ENCODE assay signal across 34 cellular contexts in genomic region chr6:159602370-159603185, GRCh38.
A peak's percentile ranks its signal among the peaks of the same experiment; 100 is the strongest.
DNase-seq lines count a peak whose midpoint lies in the region; ATAC-seq and TF ChIP-seq lines count a peak whose summit lies in the region.
"Had no signal": no experiment of that assay in that cellular context is flagged by ENCODE, and none has a peak within 500 bp of the region (broad histone marks: within the 10 kb centered on the region; RNA-seq: fewer than 3 reads in every experiment).

No MANE protein-coding gene starts in this region.

- H3K4me1 Mint-ChIP-seq in CD8-positive, alpha-beta T cell (ENCODE audit: low read depth) = peaks cover 2% of the 10 kb centered on the region
- H3K4me1 Mint-ChIP-seq: activated naive CD8-positive, alpha-beta T cell treated with anti-CD3 and anti-CD28 coated beads, Interleukin-2, amount 50 U/mL, for 24 hours had no signal

- peaks cover 12% of the 10 kb centered on the region for H3K27me3 Mint-ChIP-seq in CD8-positive, alpha-beta T cell (ENCODE audit: low read depth)

- no peak for DNase-seq in CD8-positive, alpha-beta T cell
- DNase-seq in ascending aorta (ENCODE audit: low spot score in 2 of 2) (peak in 1 of 2 donors; percentile 65), fibroblast of the aortic adventitia (ENCODE audit: low read depth) (peak; percentile 41), thoracic aorta (ENCODE audit: low spot score) (no peak), NCI-H748 treated with DMSO at 0.1 percent for 48 hours (lab: John Stamatoyannopoulos, UW) (no peak), NCI-H345 (lab: John Stamatoyannopoulos, UW) (no peak)
- DNase-seq: activated CD4-positive, alpha-beta T cell treated with anti-CD3 and anti-CD28 coated beads, Interleukin-2, amount 50 U/mL, for 4 hours; activated CD4-positive, CD25-positive, alpha-beta regulatory T cell; activated naive CD4-positive, alpha-beta T cell; activated naive CD8-positive, alpha-beta T cell treated with anti-CD3 and anti-CD28 coated beads, Interleukin-2, amount 50 U/mL, for 24 hours; activated T-cell treated with anti-CD3 and anti-CD28 coated beads, Interleukin-2, amount 50 U/mL, for 72 hours; DMS79 treated with DMSO at 0.1 percent for 48 hours; effector CD8-positive, alpha-beta T cell; H9; left ventricle myocardium superior; MM.1S; NCI-H1417; NCI-H2029 treated with DMSO at 0.1 percent for 48 hours; NCI-H2227 treated with DMSO at 0.1 percent for 48 hours; NCI-H526 treated with DMSO at 0.1 percent for 48 hours; PC-3; stimulated activated CD8-positive, alpha-beta memory T cell treated with anti-CD3 and anti-CD28 coated beads, Interleukin-4, amount 100 ng/mL, for 48 hours; stomach had no signal

- H3K27ac ChIP-seq in CD8-positive, alpha-beta T cell (ENCODE audit: low read depth, low read length) = no peak overlapping the region
- H3K27ac ChIP-seq in ascending aorta (peak overlapping the region; percentile 41 to 61), thoracic aorta (peak overlapping the region; percentile 26 to 65)
- H3K27ac ChIP-seq: C4-2B, epithelial cell of prostate, KMS-11, neutrophil, stomach, tibial nerve had no signal

- H3K4me3 Mint-ChIP-seq in CD8-positive, alpha-beta T cell = peak overlapping the region; percentile 36
- H3K4me3 Mint-ChIP-seq: activated naive CD8-positive, alpha-beta T cell treated with anti-CD3 and anti-CD28 coated beads, Interleukin-2, amount 50 U/mL, for 24 hours; activated T-cell treated with anti-CD3 and anti-CD28 coated beads, Interleukin-2, amount 50 U/mL, for 72 hours; H9; T-helper 1 cell treated with Interleukin-12 subunit alpha and Interleukin-12 subunit beta and Interleukin-4 antibody, amounts not matched to agents 30 μg/mL and 1 μg/mL, for 36 hours had no signal

- CTCF ChIA-PET in CD8-positive, alpha-beta T cell (lab: Charles Lee) = interaction anchor here (0.6 kb wide), 2 partner anchors 19 to 388 kb away, joined by 3 read pairs; no protein-coding TSS in a partner anchor

- no peaks in the 10 kb centered on the region for H3K36me3 Mint-ChIP-seq in CD8-positive, alpha-beta T cell

- H3K27me3 ChIP-seq in CD8-positive, alpha-beta T cell (ENCODE audit: insufficient read depth, low read length) = no peaks in the 10 kb centered on the region
- H3K27me3 ChIP-seq in ascending aorta = no peaks in the 10 kb centered on the region
- no peaks in the 10 kb centered on the region for H3K27me3 ChIP-seq in thoracic aorta (replicated peaks; ENCODE audit: insufficient read depth)
- H3K27me3 ChIP-seq: stomach, tibial nerve had no signal

- no peaks in the 10 kb centered on the region for H3K36me3 ChIP-seq in CD8-positive, alpha-beta T cell (ENCODE audit: insufficient read depth, low read length)
- no peaks in the 10 kb centered on the region for H3K36me3 ChIP-seq in ascending aorta
- no peaks in the 10 kb centered on the region for H3K36me3 ChIP-seq in thoracic aorta
- H3K36me3 ChIP-seq: neutrophil, stomach, tibial nerve had no signal

- no peaks in the 10 kb centered on the region for H3K4me1 ChIP-seq in CD8-positive, alpha-beta T cell (ENCODE audit: insufficient read depth, low read length)
- H3K4me1 ChIP-seq in ascending aorta (no peaks in the 10 kb centered on the region), thoracic aorta (ENCODE audit: control insufficient read depth in 1 of 2, low read depth in 2 of 2) (peaks cover 0 to 13% of the 10 kb centered on the region in 2 donors)
- H3K4me1 ChIP-seq: stomach had no signal

- ATAC-seq in CD8-positive, alpha-beta T cell = no peak
- ATAC-seq in thoracic aorta (ENCODE audit: insufficient number of reproducible peaks, low FRiP score, low read depth) (no peak), GM21528 (IDR thresholded peaks at IDR 0.05; ENCODE audit: low FRiP score, unreplicated experiment) (no peak), GM21786 (IDR thresholded peaks at IDR 0.05; ENCODE audit: unreplicated experiment) (no peak)
- ATAC-seq: activated naive CD8-positive, alpha-beta T cell treated with anti-CD3 and anti-CD28 coated beads, Interleukin-2, amount 50 U/mL, for 24 hours; activated T-cell treated with anti-CD3 and anti-CD28 coated beads, Interleukin-2, amount 50 U/mL, for 72 hours; left ventricle myocardium superior; PC-3; right cardiac atrium; Right ventricle myocardium inferior; SK-N-SH treated with all-trans-retinoic acid at 6 μM for 48 hours had no signal

- TF ChIP-seq CTCF in CD8-positive, alpha-beta T cell (IDR thresholded peaks at IDR 0.05) = no peak
- TF ChIP-seq CTCF in ascending aorta (IDR thresholded peaks at IDR 0.05) (no peak), fibroblast of the aortic adventitia (IDR thresholded peaks at IDR 0.05; ENCODE audit: insufficient read depth, low read length) (no peak), thoracic aorta (IDR thresholded peaks at IDR 0.05) (no peak)

- POLR2A ChIA-PET in CD8-positive, alpha-beta T cell (lab: Charles Lee) = no interaction called here

- H3K9me3 Mint-ChIP-seq in CD8-positive, alpha-beta T cell = no peaks in the 10 kb centered on the region
- H3K9me3 Mint-ChIP-seq: activated naive CD8-positive, alpha-beta T cell treated with anti-CD3 and anti-CD28 coated beads, Interleukin-2, amount 50 U/mL, for 24 hours; H9; T-helper 1 cell treated with Interleukin-12 subunit alpha and Interleukin-12 subunit beta and Interleukin-4 antibody, amounts not matched to agents 30 μg/mL and 1 μg/mL, for 36 hours had no signal

- H3K4me3 ChIP-seq in CD8-positive, alpha-beta T cell (ENCODE audit: low read depth, low read length) = no peak overlapping the region
- peak overlapping the region in 1 of 2 donors; percentile 38 for H3K4me3 ChIP-seq in ascending aorta
- no peak overlapping the region for H3K4me3 ChIP-seq in fibroblast of the aortic adventitia (ENCODE audit: low read depth, low read length)
- H3K4me3 ChIP-seq in thoracic aorta = peak overlapping the region; percentile 61
- H3K4me3 ChIP-seq: stomach, tibial nerve had no signal

- H3K9me3 ChIP-seq in CD8-positive, alpha-beta T cell (ENCODE audit: low read length) = no peaks in the 10 kb centered on the region
- no peaks in the 10 kb centered on the region for H3K9me3 ChIP-seq in ascending aorta
- H3K9me3 ChIP-seq in thoracic aorta = no peaks in the 10 kb centered on the region
- H3K9me3 ChIP-seq: neutrophil, stomach, tibial nerve had no signal

- intact Hi-C loops in CD8-positive, alpha-beta T cell (cut with DNase I, micrococcal nuclease) = no loop called here
- intact Hi-C loops in ascending aorta (cut with DNase I) = no loop called here

- H3K27ac Mint-ChIP-seq in CD8-positive, alpha-beta T cell = no peak overlapping the region
- H3K27ac Mint-ChIP-seq: activated naive CD8-positive, alpha-beta T cell treated with anti-CD3 and anti-CD28 coated beads, Interleukin-2, amount 50 U/mL, for 24 hours; activated T-cell treated with anti-CD3 and anti-CD28 coated beads, Interleukin-2, amount 50 U/mL, for 72 hours; H9; T-helper 1 cell treated with Interleukin-12 subunit alpha and Interleukin-12 subunit beta and Interleukin-4 antibody, amounts not matched to agents 30 μg/mL and 1 μg/mL, for 36 hours had no signal
